In the genomic region with DNA sequence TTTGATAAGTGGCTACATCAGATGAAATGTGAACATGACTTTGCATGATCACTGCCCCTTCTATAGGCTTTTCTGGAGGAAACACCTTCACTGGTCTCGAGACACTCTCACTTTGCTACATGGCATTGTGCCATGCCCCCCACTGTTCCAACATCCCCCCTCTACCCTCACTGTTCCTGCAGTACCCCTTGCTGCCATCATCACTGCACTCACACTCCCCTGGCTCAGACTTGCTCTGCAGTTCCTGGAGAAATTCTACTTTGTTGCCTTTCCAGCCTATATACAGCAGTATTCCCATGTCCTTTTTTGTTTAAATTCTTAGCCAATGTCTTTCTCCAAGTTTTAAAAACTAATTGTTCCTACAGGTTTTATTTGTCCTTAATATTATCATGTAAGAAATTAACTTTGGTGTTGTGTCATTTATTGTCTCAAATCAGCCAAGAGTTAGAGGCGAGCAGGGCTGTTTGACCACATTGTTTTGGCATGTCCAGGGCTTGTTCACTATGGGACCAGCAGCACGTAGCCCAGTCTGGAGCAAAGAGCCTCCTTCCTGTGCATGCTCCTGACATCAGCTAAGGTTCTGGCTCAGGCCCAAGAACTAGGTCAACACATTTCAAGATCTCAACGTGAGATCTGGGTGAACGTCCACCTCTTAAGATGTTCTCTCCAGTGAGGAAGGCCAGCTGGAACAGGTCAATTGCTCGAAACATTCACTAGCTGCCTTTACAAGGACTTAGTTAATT, we compare ENCODE assay signal across 17 cellular contexts.
A peak's percentile ranks its signal among the peaks of the same experiment; 100 is the strongest.
DNase-seq lines count a peak whose midpoint lies in the region; ATAC-seq and TF ChIP-seq lines count a peak whose summit lies in the region.
"Had no signal": no experiment of that assay in that cellular context is flagged by ENCODE, and none has a peak within 500 bp of the region (broad histone marks: within the 10 kb centered on the region; RNA-seq: fewer than 3 reads in every experiment).

No MANE protein-coding gene starts in this region.

- no peaks in the 10 kb centered on the region for H3K36me3 Mint-ChIP-seq in chondrocyte (ENCODE audit: low read depth)
- no peaks in the 10 kb centered on the region for H3K36me3 Mint-ChIP-seq in stimulated activated naive B cell treated with anti-CD40 and anti-IgM and Interleukin-4, amounts not matched to agents 10 μg/mL and 1 μg/mL and 100 μg/mL, for 72 hours
- no peaks in the 10 kb centered on the region for H3K36me3 Mint-ChIP-seq in activated CD4-positive, alpha-beta T cell treated with anti-CD3 and anti-CD28 coated beads, Interleukin-2, amount 10 ng/mL, durations not matched to agents 7 days and 5 days (ENCODE audit: low read depth)

- H3K27me3 Mint-ChIP-seq in chondrocyte (ENCODE audit: low read depth): no peaks in the 10 kb centered on the region
- no peaks in the 10 kb centered on the region for H3K27me3 Mint-ChIP-seq in stimulated activated naive B cell treated with anti-CD40 and anti-IgM and Interleukin-4, amounts not matched to agents 10 μg/mL and 1 μg/mL and 100 μg/mL, for 72 hours
- no peaks in the 10 kb centered on the region for H3K27me3 Mint-ChIP-seq in activated CD4-positive, alpha-beta T cell treated with anti-CD3 and anti-CD28 coated beads, Interleukin-2, amount 10 ng/mL, durations not matched to agents 7 days and 5 days
- H3K27me3 Mint-ChIP-seq: CD8-positive, alpha-beta memory T cell had no signal

- ATAC-seq in stimulated activated naive B cell treated with anti-CD40 and anti-IgM and Interleukin-4, amounts not matched to agents 10 μg/mL and 1 μg/mL and 100 μg/mL, for 72 hours (replicated peaks): no peak
- no peak for ATAC-seq in HG03460 (IDR thresholded peaks at IDR 0.05; ENCODE audit: unreplicated experiment)
- ATAC-seq: activated CD4-positive, CD25-positive, alpha-beta regulatory T cell treated with anti-CD3 and anti-CD28 coated beads, Interleukin-2, amount 50 U/mL, for 24 hours; activated T-cell treated with anti-CD3 and anti-CD28 coated beads, Interleukin-2, amount 50 U/mL, for 72 hours had no signal

- CTCF ChIA-PET in activated CD4-positive, alpha-beta T cell treated with anti-CD3 and anti-CD28 coated beads, Interleukin-2, amount 10 ng/mL, durations not matched to agents 7 days and 5 days (lab: Charles Lee): no interaction called here

- no peak overlapping the region for H3K4me3 ChIP-seq in Jurkat, Clone E6-1 (ENCODE audit: low read length)
- H3K4me3 ChIP-seq: breast epithelium, SK-N-MC, vagina had no signal

- H3K4me1 Mint-ChIP-seq in chondrocyte (ENCODE audit: low read depth): peaks cover 29% of the 10 kb centered on the region
- peaks cover 17 to 33% of the 10 kb centered on the region in 2 donors for H3K4me1 Mint-ChIP-seq in stimulated activated naive B cell treated with anti-CD40 and anti-IgM and Interleukin-4, amounts not matched to agents 10 μg/mL and 1 μg/mL and 100 μg/mL, for 72 hours
- no peaks in the 10 kb centered on the region for H3K4me1 Mint-ChIP-seq in activated CD4-positive, alpha-beta T cell treated with anti-CD3 and anti-CD28 coated beads, Interleukin-2, amount 10 ng/mL, durations not matched to agents 7 days and 5 days
- H3K4me1 Mint-ChIP-seq: CD8-positive, alpha-beta memory T cell had no signal

- POLR2A ChIA-PET in activated CD4-positive, alpha-beta T cell treated with anti-CD3 and anti-CD28 coated beads, Interleukin-2, amount 10 ng/mL, durations not matched to agents 7 days and 5 days (lab: Charles Lee): no interaction called here

- H3K9me3 Mint-ChIP-seq in chondrocyte (ENCODE audit: low read depth): peaks cover 5% of the 10 kb centered on the region
- H3K9me3 Mint-ChIP-seq in stimulated activated naive B cell treated with anti-CD40 and anti-IgM and Interleukin-4, amounts not matched to agents 10 μg/mL and 1 μg/mL and 100 μg/mL, for 72 hours: peaks cover 0 to 2% of the 10 kb centered on the region in 2 donors
- H3K9me3 Mint-ChIP-seq in activated CD4-positive, alpha-beta T cell treated with anti-CD3 and anti-CD28 coated beads, Interleukin-2, amount 10 ng/mL, durations not matched to agents 7 days and 5 days: no peaks in the 10 kb centered on the region
- H3K9me3 Mint-ChIP-seq: activated T-cell treated with anti-CD3 and anti-CD28 coated beads, Interleukin-2, amount 50 U/mL, for 72 hours; CD8-positive, alpha-beta memory T cell had no signal

- H3K27ac Mint-ChIP-seq in chondrocyte (ENCODE audit: unreplicated experiment): peak overlapping the region; percentile 87
- H3K27ac Mint-ChIP-seq in stimulated activated naive B cell treated with anti-CD40 and anti-IgM and Interleukin-4, amounts not matched to agents 10 μg/mL and 1 μg/mL and 100 μg/mL, for 72 hours: peak overlapping the region; percentile 4
- no peak overlapping the region for H3K27ac Mint-ChIP-seq in activated CD4-positive, alpha-beta T cell treated with anti-CD3 and anti-CD28 coated beads, Interleukin-2, amount 10 ng/mL, durations not matched to agents 7 days and 5 days
- H3K27ac Mint-ChIP-seq: activated T-cell treated with anti-CD3 and anti-CD28 coated beads, Interleukin-2, amount 50 U/mL, for 72 hours; CD8-positive, alpha-beta memory T cell had no signal

- DNase-seq in Jurkat, Clone E6-1 (ENCODE audit: low read depth, low spot score): peak; percentile 6
- DNase-seq in chondrocyte (ENCODE audit: low spot score) (no peak), kidney glomerular epithelial cell (lab: John Stamatoyannopoulos, UW) (peak; percentile 5), T1000 (lab: John Stamatoyannopoulos, UW) (no peak), NCI-H510A (lab: John Stamatoyannopoulos, UW) (no peak)
- DNase-seq in stimulated activated naive B cell treated with anti-CD40 and anti-IgM and Interleukin-4, amounts not matched to agents 10 μg/mL and 1 μg/mL and 100 μg/mL, for 72 hours: no peak
- no peak for DNase-seq in activated CD4-positive, alpha-beta T cell treated with anti-CD3 and anti-CD28 coated beads, Interleukin-2, amount 10 ng/mL, durations not matched to agents 7 days and 5 days
- DNase-seq: activated T-cell treated with anti-CD3 and anti-CD28 coated beads, Interleukin-2, amount 50 U/mL, for 72 hours; CD8-positive, alpha-beta memory T cell; foreskin melanocyte; GOT3; NCI-H446 had no signal

- no peak for TF ChIP-seq CTCF in chondrocyte (IDR thresholded peaks at IDR 0.05)

- no peak overlapping the region for H3K4me3 Mint-ChIP-seq in chondrocyte (ENCODE audit: unreplicated experiment)
- no peak overlapping the region for H3K4me3 Mint-ChIP-seq in stimulated activated naive B cell treated with anti-CD40 and anti-IgM and Interleukin-4, amounts not matched to agents 10 μg/mL and 1 μg/mL and 100 μg/mL, for 72 hours
- no peak overlapping the region for H3K4me3 Mint-ChIP-seq in activated CD4-positive, alpha-beta T cell treated with anti-CD3 and anti-CD28 coated beads, Interleukin-2, amount 10 ng/mL, durations not matched to agents 7 days and 5 days
- H3K4me3 Mint-ChIP-seq: activated T-cell treated with anti-CD3 and anti-CD28 coated beads, Interleukin-2, amount 50 U/mL, for 72 hours; CD8-positive, alpha-beta memory T cell had no signal

Comparison
In these comparisons a context has a peak if more than half of its experiments do, and no peak if none do; other contexts are left out.
1. DNase-seq: peak in Jurkat, Clone E6-1 (single experiment) and kidney glomerular epithelial cell (single experiment); none in chondrocyte (single experiment), stimulated activated naive B cell treated with anti-CD40 and anti-IgM and Interleukin-4, amounts not matched to agents 10 μg/mL and 1 μg/mL and 100 μg/mL, for 72 hours (single experiment), T1000 (single experiment), NCI-H510A (single experiment) and activated CD4-positive, alpha-beta T cell treated with anti-CD3 and anti-CD28 coated beads, Interleukin-2, amount 10 ng/mL, durations not matched to agents 7 days and 5 days (single experiment).